Comparison of ENCODE assay signal across 7 cellular contexts in the genomic region with DNA sequence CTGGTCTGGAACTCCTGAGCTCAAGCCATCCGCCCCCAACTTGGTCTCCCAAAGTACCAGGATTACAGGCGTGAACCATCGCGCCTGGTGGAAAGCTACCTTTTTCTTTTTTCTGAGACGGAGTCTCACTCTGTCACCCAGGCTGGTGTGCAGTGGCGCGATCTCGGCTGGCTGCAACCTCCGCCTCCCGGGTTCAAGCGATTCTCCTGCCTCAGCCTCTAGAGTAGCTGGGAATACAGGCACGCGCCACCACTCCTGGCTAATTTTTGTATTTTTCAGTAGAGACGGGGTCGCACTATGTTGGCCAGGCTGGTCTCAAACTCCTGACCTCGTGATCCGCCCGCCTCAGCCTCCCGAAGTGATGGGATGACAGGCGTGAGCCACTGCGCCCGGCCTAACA. TPM values are rescaled to one million over a fixed set of nuclear protein-coding genes. Genes with fewer than 3 reads are reported as not detected.
DNase-seq lines count a peak whose midpoint lies in the region; TF ChIP-seq lines count a peak whose summit lies in the region.
"Not testable (repeated sequence)": the region's sequence is repeated elsewhere in the genome, so short reads cannot be mapped to it uniquely, and the experiment has no call there.
"Had no signal": no experiment of that assay in that cellular context is flagged by ENCODE, and none has a peak within 500 bp of the region (broad histone marks: within the 10 kb centered on the region; RNA-seq: fewer than 3 reads in every experiment).

No MANE protein-coding gene starts in this region.

- not testable (repeated sequence) for H3K27me3 Mint-ChIP-seq in brain; osteocyte (ENCODE audit: unreplicated experiment)

- CTCF ChIA-PET in SK-N-SH (lab: Yijun Ruan, JAX), result interaction anchor here (0.8 to 2.9 kb wide), 6 partner anchors 13 to 150 kb away, joined by 3 to 11 read pairs (median 4); no protein-coding TSS in a partner anchor

- H3K27me3 ChIP-seq in GM06990 (replicated peaks; ENCODE audit: control insufficient read depth, insufficient read depth, low read length); SK-N-SH (ENCODE audit: insufficient read depth): not testable (repeated sequence)

- TF ChIP-seq CTCF in GM06990 (IDR thresholded peaks at IDR 0.05; ENCODE audit: insufficient read depth, low read length, poor library complexity, severe bottlenecking); SK-N-SH (IDR thresholded peaks at IDR 0.05); brain (conservative IDR thresholded peaks at IDR 0.05); osteocyte (IDR thresholded peaks at IDR 0.05): not testable (repeated sequence)

- WGBS in SK-N-SH (ENCODE audit: low lambda C conversion rate), result 96% methylated on average over 22 of the region's 22 CpGs

- peaks cover 15% of the 10 kb centered on the region for H3K4me1 Mint-ChIP-seq in brain
- H3K4me1 Mint-ChIP-seq in osteocyte (ENCODE audit: unreplicated experiment), result not testable (repeated sequence)

- H3K4me3 ChIP-seq in GM06990 (replicated peaks; ENCODE audit: low read depth, low read length), result peak overlapping the region; percentile 90
- not testable (repeated sequence) for H3K4me3 ChIP-seq in SK-N-SH (ENCODE audit: low read depth in 2 of 2, low read length in 1 of 2)

- not testable (repeated sequence) for TF ChIP-seq EP300 in SK-N-SH (IDR thresholded peaks at IDR 0.05; ENCODE audit: borderline replicate concordance in 1 of 2, low read depth in 1 of 2, low read length in 1 of 2)

- H3K36me3 Mint-ChIP-seq in brain, result peaks cover 17% of the 10 kb centered on the region
- H3K36me3 Mint-ChIP-seq in osteocyte (ENCODE audit: unreplicated experiment), result peaks cover 13% of the 10 kb centered on the region

- not testable (repeated sequence) for H4K20me1 ChIP-seq in SK-N-SH (ENCODE audit: insufficient read depth)

- H3K9me3 Mint-ChIP-seq in brain; osteocyte (ENCODE audit: unreplicated experiment): not testable (repeated sequence)

- H3K79me2 ChIP-seq in SK-N-SH (ENCODE audit: insufficient read depth), result not testable (repeated sequence)

- not testable (repeated sequence) for H3K9ac ChIP-seq in SK-N-SH

- not testable (repeated sequence) for TF ChIP-seq RAD21 in SK-N-SH (IDR thresholded peaks at IDR 0.05; ENCODE audit: low read length)

- not testable (repeated sequence) for H3K9me2 ChIP-seq in SK-N-SH

- H3K27ac Mint-ChIP-seq in brain, result peak overlapping the region in 2 of 5 experiments; percentile 46 to 99
- peak overlapping the region; percentile 44 for H3K27ac Mint-ChIP-seq in osteocyte (ENCODE audit: unreplicated experiment)

- peak overlapping the region; percentile 81; the same call in 1 of the 2 replicates for H3K4me2 ChIP-seq in SK-N-SH

- H3K4me1 ChIP-seq in SK-N-SH (ENCODE audit: control insufficient read depth in 1 of 2, insufficient read depth in 2 of 2, low read depth in 1 of 2, low read length in 1 of 2), result peaks cover 0 to 16% of the 10 kb centered on the region in 2 experiments; a peak in 2 of 4 replicates

- H2AFZ ChIP-seq in SK-N-SH (ENCODE audit: low read depth), result not testable (repeated sequence)

- DNase-seq in GM06990 (ENCODE audit: extremely low read depth, insufficient read length); SK-N-SH; osteocyte (ENCODE audit: extremely low spot score, unreplicated experiment): not testable (repeated sequence)

- H3K9me3 ChIP-seq in SK-N-SH, result not testable (repeated sequence)

- peak overlapping the region in 1 of 2 experiments; percentile 83; a peak in 1 of 4 replicates for H3K27ac ChIP-seq in SK-N-SH (ENCODE audit: low read depth in 2 of 2, low read length in 1 of 2)

- peaks cover 33% of the 10 kb centered on the region for H3F3A ChIP-seq in SK-N-SH (replicated peaks; ENCODE audit: insufficient read depth)

- H3K36me3 ChIP-seq in GM06990 (ENCODE audit: control insufficient read depth, insufficient read depth, low read length) (peaks cover 22% of the 10 kb centered on the region), SK-N-SH (replicated peaks in 1 of 2; ENCODE audit: control insufficient read depth in 1 of 2, insufficient read depth in 2 of 2, low read length in 1 of 2) (peaks cover 16 to 31% of the 10 kb centered on the region in 2 experiments)

- POLR2A ChIA-PET in SK-N-SH (lab: Yijun Ruan, JAX), result interaction anchor here (0.6 to 1.9 kb wide), 4 partner anchors 11 to 38 kb away, joined by 3 to 5 read pairs (median 4); no protein-coding TSS in a partner anchor

- H3K4me3 Mint-ChIP-seq in brain (peak overlapping the region; percentile 55 to 96 (median 94)), osteocyte (ENCODE audit: unreplicated experiment) (peak overlapping the region; percentile 40)

RNA-seq across cellular contexts. Expression of a gene that starts 1.0 kb away (rescaled TPM):
- polyA plus RNA-seq in SK-N-SH (2012; rRNA removed), result 25.9 and 26.6 TPM in 2 replicates
- 9.6 and 15.9 TPM in 2 replicates for polyA plus RNA-seq in SK-N-SH (2012; cell fraction: cytosol; rRNA removed)
- polyA plus RNA-seq in SK-N-SH (2012; cell fraction: nucleus; rRNA removed), result 39.1 and 46.7 TPM in 2 replicates
- polyA plus RNA-seq in brain (ENCODE audit: insufficient read depth, low read depth, low replicate concordance), result 10.7 TPM
- 10.9 and 11.4 TPM in 2 replicates for total RNA-seq in osteocyte

RNA-seq across cellular contexts. Expression of a gene that starts 9.6 kb away (rescaled TPM):
- not detected in 2 replicates for polyA plus RNA-seq in SK-N-SH (2012; rRNA removed)
- 0.13 TPM in 1 of 2 replicates, not detected in the other for polyA plus RNA-seq in SK-N-SH (2012; cell fraction: cytosol; rRNA removed)
- polyA plus RNA-seq in SK-N-SH (2012; cell fraction: nucleus; rRNA removed), result 0.30 TPM in 1 of 2 replicates, not detected in the other
- not detected for polyA plus RNA-seq in brain (ENCODE audit: insufficient read depth, low read depth, low replicate concordance)
- not detected in 2 replicates for total RNA-seq in osteocyte
- total RNA-seq: HT-29, left ventricle myocardium superior, pulmonary artery endothelial cell had no signal

RNA-seq across cellular contexts. Expression of a gene that starts 15.7 kb away (rescaled TPM):
- polyA plus RNA-seq in SK-N-SH (2012; rRNA removed) (179 and 192 TPM in 2 replicates), brain (ENCODE audit: insufficient read depth, low read depth, low replicate concordance) (243 TPM)
- 123 and 143 TPM in 2 replicates for polyA plus RNA-seq in SK-N-SH (2012; cell fraction: cytosol; rRNA removed)
- polyA plus RNA-seq in SK-N-SH (2012; cell fraction: nucleus; rRNA removed), result 333 and 391 TPM in 2 replicates
- 64.3 and 68.4 TPM in 2 replicates for total RNA-seq in osteocyte

RNA-seq across cellular contexts. Expression of a gene that starts 26.3 kb away (rescaled TPM):
- 82.4 and 112 TPM in 2 replicates for polyA plus RNA-seq in SK-N-SH (2012; rRNA removed)
- 27.4 and 45.1 TPM in 2 replicates for polyA plus RNA-seq in SK-N-SH (2012; cell fraction: cytosol; rRNA removed)
- polyA plus RNA-seq in SK-N-SH (2012; cell fraction: nucleus; rRNA removed), result 370 and 507 TPM in 2 replicates
- polyA plus RNA-seq in brain (ENCODE audit: insufficient read depth, low read depth, low replicate concordance), result 119 TPM
- 79.0 and 93.3 TPM in 2 replicates for total RNA-seq in osteocyte

RNA-seq across cellular contexts. Expression of a gene that starts 30.8 kb away (rescaled TPM):
- 12.8 and 18.2 TPM in 2 replicates for polyA plus RNA-seq in SK-N-SH (2012; rRNA removed)
- 8.2 and 11.1 TPM in 2 replicates for polyA plus RNA-seq in SK-N-SH (2012; cell fraction: cytosol; rRNA removed)
- polyA plus RNA-seq in SK-N-SH (2012; cell fraction: nucleus; rRNA removed), result 28.5 and 44.2 TPM in 2 replicates
- 16.5 TPM for polyA plus RNA-seq in brain (ENCODE audit: insufficient read depth, low read depth, low replicate concordance)
- 11.4 and 12.4 TPM in 2 replicates for total RNA-seq in osteocyte
